ENCODE assay signal across 36 cellular contexts in genomic region chr22:17072877-17073276, GRCh38. TPM values are rescaled to one million over a fixed set of nuclear protein-coding genes. Genes with fewer than 3 reads are reported as not detected.
"Had no signal": no experiment of that assay in that cellular context is flagged by ENCODE, and none has a peak within 500 bp of the region (broad histone marks: within the 10 kb centered on the region; RNA-seq: fewer than 3 reads in every experiment).

No MANE protein-coding gene starts in this region.

- DNase-seq: Karpas-422, Kasumi-1, MG63, MM.1S, MV-4-11, NCI-H1048, NCI-H1092, NCI-H1092 treated with DMSO at 0.1 percent for 48 hours, NCI-H1105, NCI-H1105 treated with DMSO at 0.1 percent for 48 hours, NCI-H1417, NCI-H1417 treated with DMSO at 0.1 percent for 48 hours, NCI-H1436, NCI-H1436 treated with DMSO at 0.1 percent for 48 hours, NCI-H146, NCI-H1694, NCI-H1694 treated with DMSO at 0.1 percent for 48 hours, NCI-H187, NCI-H187 treated with DMSO at 0.1 percent for 48 hours, NCI-H1930, NCI-H2029, NCI-H2029 treated with DMSO at 0.1 percent for 48 hours, NCI-H2081, NCI-H2081 treated with DMSO at 0.1 percent for 48 hours, NCI-H2107, NCI-H2171, NCI-H2171 treated with DMSO at 0.1 percent for 48 hours, NCI-H2227 treated with DMSO at 0.1 percent for 48 hours, NCI-H226, NCI-H345, NCI-H446, NCI-H446 treated with DMSO at 0.1 percent for 48 hours, NCI-H510A, NCI-H510A treated with DMSO at 0.1 percent for 48 hours had no signal

- H3K36me3 ChIP-seq: MG63 had no signal

- H3K27me3 ChIP-seq: MG63 had no signal

- H3K4me3 ChIP-seq: MG63 had no signal

RNA-seq across cellular contexts. Expression of gene TMEM121B, which starts 48.3 kb away (rescaled TPM):
- total RNA-seq: MCF 10A, NCI-H460 had no signal
